18 cellular contexts compared by ENCODE assay signal in the genomic region with DNA sequence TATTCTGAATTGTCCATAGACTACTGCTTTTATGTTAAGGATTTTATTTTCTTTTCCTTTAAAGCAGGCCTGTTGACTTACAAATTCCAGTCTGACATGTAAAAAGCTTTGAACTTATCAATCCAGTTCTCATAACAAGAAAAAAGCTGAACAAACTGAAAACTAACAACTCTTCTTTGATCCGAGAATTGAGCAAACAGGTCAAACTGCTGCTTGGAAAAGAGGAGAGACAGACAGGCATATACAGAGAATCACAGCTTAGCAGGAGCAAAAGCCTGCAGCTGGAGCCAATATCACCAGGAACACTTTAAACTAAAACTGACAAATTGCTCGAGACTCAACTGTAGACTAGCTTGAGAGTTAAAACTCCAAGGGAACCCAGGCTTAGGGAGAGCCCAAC.
"Had no signal": no experiment of that assay in that cellular context is flagged by ENCODE, and none has a peak within 500 bp of the region (broad histone marks: within the 10 kb centered on the region; RNA-seq: fewer than 3 reads in every experiment).

No MANE protein-coding gene starts in this region.

- H3K4me3 ChIP-seq: SJCRH30 had no signal

- H3K36me3 ChIP-seq: SJCRH30 had no signal

- H3K4me1 ChIP-seq: SJCRH30 had no signal

- H3K9me3 ChIP-seq: SJCRH30 had no signal

- H3K27me3 ChIP-seq: SJCRH30 had no signal

- H3K27ac ChIP-seq: RWPE1, SJCRH30 had no signal

- ATAC-seq: Panc1, SK-N-SH treated with all-trans-retinoic acid at 6 μM for 48 hours had no signal

- DNase-seq: KBM-7, MV-4-11, NCI-H1048, NCI-H1105, NCI-H1436 treated with DMSO at 0.1 percent for 48 hours, NCI-H1694 treated with DMSO at 0.1 percent for 48 hours, NCI-H1930, NCI-H2081, NCI-H2107, NCI-H2227 treated with DMSO at 0.1 percent for 48 hours, NCI-H524, NCI-H526 treated with DMSO at 0.1 percent for 48 hours, NCI-H748 treated with DMSO at 0.1 percent for 48 hours, SHP77, SJCRH30 had no signal
